16 cellular contexts compared by ENCODE assay signal in the genomic region with DNA sequence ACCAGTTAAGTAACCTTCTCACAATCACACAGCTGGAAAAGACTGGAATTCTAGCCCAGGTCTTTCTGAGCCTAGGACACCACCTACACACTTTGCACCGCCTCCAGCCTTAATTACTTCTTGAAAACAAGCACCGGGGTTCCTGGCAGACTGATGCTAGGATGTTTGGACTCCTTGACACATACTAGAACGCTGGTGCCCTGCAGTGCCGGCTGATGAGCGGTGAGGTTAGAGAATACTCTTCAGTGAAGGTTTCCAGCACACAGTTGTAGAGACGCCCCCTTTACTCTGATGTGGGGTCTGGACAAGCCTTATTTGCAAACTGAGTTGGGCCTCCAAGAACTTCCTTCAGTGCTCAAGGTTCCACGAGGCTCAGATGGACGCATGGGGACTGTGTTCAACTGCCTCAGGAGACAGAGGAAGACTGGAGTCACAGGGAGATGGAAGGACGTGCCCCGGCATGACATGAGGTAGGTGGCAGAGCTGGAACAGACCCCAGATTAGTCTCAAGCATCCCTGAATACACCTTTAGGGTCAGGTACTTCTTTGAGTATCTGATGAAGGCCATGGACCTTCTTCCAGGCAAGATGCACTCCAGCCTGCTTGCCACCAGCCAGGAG.
DNase-seq lines count a peak whose midpoint lies in the region; ATAC-seq and TF ChIP-seq lines count a peak whose summit lies in the region.
"Had no signal": no experiment of that assay in that cellular context is flagged by ENCODE, and none has a peak within 500 bp of the region (broad histone marks: within the 10 kb centered on the region; RNA-seq: fewer than 3 reads in every experiment).

No MANE protein-coding gene starts in this region.

- no peak overlapping the region for H3K4ac ChIP-seq in neuronal stem cell (ENCODE audit: low read length)

- WGBS in neuronal stem cell (ENCODE audit: extremely low coverage in 2 of 2, insufficient read length in 2 of 2, insufficient replicate concordance in 1 of 2), 2 donors: no CpG with 5 or more reads among the region's 10 CpGs

- no peak overlapping the region for H2AK5ac ChIP-seq in neuronal stem cell (ENCODE audit: low read depth, low read length)

- H3K27ac Mint-ChIP-seq in activated CD8-positive, alpha-beta T cell treated with anti-CD3 and anti-CD28 coated beads, Interleukin-2, amount 10 ng/mL, durations not matched to agents 7 days and 5 days: peak overlapping the region; percentile 11
- H3K27ac Mint-ChIP-seq in activated CD8-positive, alpha-beta T cell treated with anti-CD3 and anti-CD28 coated beads for 36 hours: no peak overlapping the region
- no peak overlapping the region for H3K27ac Mint-ChIP-seq in T-helper 2 cell treated with Interferon-gamma antibody and Interleukin-4, amounts not matched to agents 5 μg/mL and 100 μg/mL, for 36 hours
- H3K27ac Mint-ChIP-seq: CD14-positive monocyte had no signal

- no peak overlapping the region for H3K4me3 ChIP-seq in neuronal stem cell (ENCODE audit: low read length in 2 of 2)
- H3K4me3 ChIP-seq: PC-9 had no signal

- no peak overlapping the region for H4K8ac ChIP-seq in neuronal stem cell (ENCODE audit: low read depth, low read length)

- no peak overlapping the region for H3K23ac ChIP-seq in neuronal stem cell (ENCODE audit: low read depth, low read length, poor library complexity)

- CTCF ChIA-PET in activated CD8-positive, alpha-beta T cell treated with anti-CD3 and anti-CD28 coated beads, Interleukin-2, amount 10 ng/mL, durations not matched to agents 7 days and 5 days (lab: Charles Lee): no interaction called here
- CTCF ChIA-PET in activated CD8-positive, alpha-beta T cell treated with anti-CD3 and anti-CD28 coated beads for 36 hours (lab: Charles Lee): interaction anchor here (0.7 kb wide), 1 partner anchor 140 kb away, joined by 3 read pairs; no protein-coding TSS in a partner anchor

- no peak for ATAC-seq in activated CD8-positive, alpha-beta T cell treated with anti-CD3 and anti-CD28 coated beads, Interleukin-2, amount 10 ng/mL, durations not matched to agents 7 days and 5 days
- no peak for ATAC-seq in activated CD8-positive, alpha-beta T cell treated with anti-CD3 and anti-CD28 coated beads for 36 hours
- ATAC-seq in GM19463 (IDR thresholded peaks at IDR 0.05; ENCODE audit: unreplicated experiment): no peak

- no peaks in the 10 kb centered on the region for H3K27me3 Mint-ChIP-seq in activated CD8-positive, alpha-beta T cell treated with anti-CD3 and anti-CD28 coated beads, Interleukin-2, amount 10 ng/mL, durations not matched to agents 7 days and 5 days (ENCODE audit: low read depth)
- no peaks in the 10 kb centered on the region for H3K27me3 Mint-ChIP-seq in activated CD8-positive, alpha-beta T cell treated with anti-CD3 and anti-CD28 coated beads for 36 hours
- H3K27me3 Mint-ChIP-seq in T-helper 2 cell treated with Interferon-gamma antibody and Interleukin-4, amounts not matched to agents 5 μg/mL and 100 μg/mL, for 36 hours (ENCODE audit: low read depth): peaks cover 2% of the 10 kb centered on the region

- H2BK120ac ChIP-seq in neuronal stem cell (ENCODE audit: low read depth, low read length): no peak overlapping the region

- H3K9me3 ChIP-seq in neuronal stem cell (replicated peaks in 1 of 2; ENCODE audit: control insufficient read depth in 2 of 2, insufficient read depth in 1 of 2, low read depth in 1 of 2, low read length in 2 of 2): no peaks in the 10 kb centered on the region

- H2AFZ ChIP-seq in neuronal stem cell (ENCODE audit: low read length): no peak overlapping the region
- H2AFZ ChIP-seq: PC-9 had no signal

- H3K9ac ChIP-seq in neuronal stem cell (ENCODE audit: low read depth, low read length, poor library complexity): no peak overlapping the region

- no peak for DNase-seq in activated CD8-positive, alpha-beta T cell treated with anti-CD3 and anti-CD28 coated beads, Interleukin-2, amount 10 ng/mL, durations not matched to agents 7 days and 5 days
- no peak for DNase-seq in activated CD8-positive, alpha-beta T cell treated with anti-CD3 and anti-CD28 coated beads for 36 hours
- DNase-seq in neuronal stem cell (ENCODE audit: low spot score) (no peak), NCI-H2029 (lab: John Stamatoyannopoulos, UW) (no peak)
- DNase-seq in T-helper 2 cell treated with Interferon-gamma antibody and Interleukin-4, amounts not matched to agents 5 μg/mL and 100 μg/mL, for 36 hours (ENCODE audit: low spot score): no peak
- DNase-seq: 8988T, DMS79 treated with DMSO at 0.1 percent for 48 hours, H7, NCI-H1105, NCI-H2227 treated with DMSO at 0.1 percent for 48 hours, NCI-H524 treated with DMSO at 0.1 percent for 48 hours had no signal

- peaks cover 0 to 9% of the 10 kb centered on the region in 2 donors for H3K4me1 ChIP-seq in neuronal stem cell (ENCODE audit: control insufficient read depth in 2 of 2, insufficient read depth in 1 of 2, low read depth in 1 of 2, low read length in 2 of 2)

- no peak overlapping the region for H2BK5ac ChIP-seq in neuronal stem cell (ENCODE audit: low read length)

- H3K4me1 Mint-ChIP-seq in activated CD8-positive, alpha-beta T cell treated with anti-CD3 and anti-CD28 coated beads, Interleukin-2, amount 10 ng/mL, durations not matched to agents 7 days and 5 days (ENCODE audit: low read depth): no peaks in the 10 kb centered on the region
- H3K4me1 Mint-ChIP-seq in activated CD8-positive, alpha-beta T cell treated with anti-CD3 and anti-CD28 coated beads for 36 hours (ENCODE audit: low read depth): no peaks in the 10 kb centered on the region
- H3K4me1 Mint-ChIP-seq in T-helper 2 cell treated with Interferon-gamma antibody and Interleukin-4, amounts not matched to agents 5 μg/mL and 100 μg/mL, for 36 hours (ENCODE audit: low read depth): no peaks in the 10 kb centered on the region
- H3K4me1 Mint-ChIP-seq: CD14-positive monocyte had no signal

- peak overlapping the region; percentile 62 for H3K18ac ChIP-seq in neuronal stem cell (ENCODE audit: low read length)

- H3K27me3 ChIP-seq in neuronal stem cell (ENCODE audit: control insufficient read depth in 3 of 3, insufficient read depth in 3 of 3, low read depth in 1 of 3, low read length in 3 of 3): peaks cover 0 to 7% (median 0%) of the 10 kb centered on the region in 3 experiments

- H3K36me3 Mint-ChIP-seq in activated CD8-positive, alpha-beta T cell treated with anti-CD3 and anti-CD28 coated beads, Interleukin-2, amount 10 ng/mL, durations not matched to agents 7 days and 5 days (ENCODE audit: low read depth): no peaks in the 10 kb centered on the region
- no peaks in the 10 kb centered on the region for H3K36me3 Mint-ChIP-seq in activated CD8-positive, alpha-beta T cell treated with anti-CD3 and anti-CD28 coated beads for 36 hours (ENCODE audit: low read depth)
- no peaks in the 10 kb centered on the region for H3K36me3 Mint-ChIP-seq in T-helper 2 cell treated with Interferon-gamma antibody and Interleukin-4, amounts not matched to agents 5 μg/mL and 100 μg/mL, for 36 hours (ENCODE audit: low read depth)
- H3K36me3 Mint-ChIP-seq: CD14-positive monocyte had no signal

- H3K27ac ChIP-seq in cingulate gyrus (ENCODE audit: low read depth, low read length) (peak overlapping the region; percentile 2), neuronal stem cell (replicated peaks; ENCODE audit: low read length) (no peak overlapping the region), temporal lobe (ENCODE audit: low read depth, low read length) (peak overlapping the region; percentile 4)
- H3K27ac ChIP-seq: PC-9 had no signal

- POLR2A ChIA-PET in activated CD8-positive, alpha-beta T cell treated with anti-CD3 and anti-CD28 coated beads, Interleukin-2, amount 10 ng/mL, durations not matched to agents 7 days and 5 days (lab: Charles Lee): no interaction called here
- POLR2A ChIA-PET in activated CD8-positive, alpha-beta T cell treated with anti-CD3 and anti-CD28 coated beads for 36 hours (lab: Charles Lee): no interaction called here

- peaks cover 2% of the 10 kb centered on the region for H3K79me1 ChIP-seq in neuronal stem cell (ENCODE audit: low read depth, low read length)

- H2BK12ac ChIP-seq in neuronal stem cell (ENCODE audit: low read length): no peak overlapping the region

- no peak overlapping the region for H3K14ac ChIP-seq in neuronal stem cell (ENCODE audit: low read length)

- H4K91ac ChIP-seq in neuronal stem cell (ENCODE audit: low read depth, low read length, poor library complexity): no peak overlapping the region

- H3K9me3 Mint-ChIP-seq in activated CD8-positive, alpha-beta T cell treated with anti-CD3 and anti-CD28 coated beads, Interleukin-2, amount 10 ng/mL, durations not matched to agents 7 days and 5 days (ENCODE audit: insufficient read depth): no peaks in the 10 kb centered on the region
- H3K9me3 Mint-ChIP-seq in activated CD8-positive, alpha-beta T cell treated with anti-CD3 and anti-CD28 coated beads for 36 hours: no peaks in the 10 kb centered on the region
- H3K9me3 Mint-ChIP-seq in T-helper 2 cell treated with Interferon-gamma antibody and Interleukin-4, amounts not matched to agents 5 μg/mL and 100 μg/mL, for 36 hours: no peaks in the 10 kb centered on the region

- H2BK15ac ChIP-seq in neuronal stem cell (ENCODE audit: low read length): no peak overlapping the region

- TF ChIP-seq CTCF in activated CD8-positive, alpha-beta T cell treated with anti-CD3 and anti-CD28 coated beads for 36 hours (IDR thresholded peaks at IDR 0.05): no peak

- intact Hi-C loops in activated CD8-positive, alpha-beta T cell treated with anti-CD3 and anti-CD28 coated beads for 36 hours (cut with micrococcal nuclease): no loop called here

- no peaks in the 10 kb centered on the region for H3K36me3 ChIP-seq in neuronal stem cell (replicated peaks in 1 of 2; ENCODE audit: control insufficient read depth in 2 of 2, insufficient read depth in 2 of 2, low read length in 2 of 2)

- no peak overlapping the region for H3K4me3 Mint-ChIP-seq in activated CD8-positive, alpha-beta T cell treated with anti-CD3 and anti-CD28 coated beads, Interleukin-2, amount 10 ng/mL, durations not matched to agents 7 days and 5 days
- H3K4me3 Mint-ChIP-seq in activated CD8-positive, alpha-beta T cell treated with anti-CD3 and anti-CD28 coated beads for 36 hours: no peak overlapping the region
- H3K4me3 Mint-ChIP-seq in T-helper 2 cell treated with Interferon-gamma antibody and Interleukin-4, amounts not matched to agents 5 μg/mL and 100 μg/mL, for 36 hours: no peak overlapping the region
- H3K4me3 Mint-ChIP-seq: CD14-positive monocyte had no signal

- H3K4me2 ChIP-seq in neuronal stem cell (ENCODE audit: insufficient read depth, low read length, poor library complexity, severe bottlenecking): no peak overlapping the region
- H3K4me2 ChIP-seq: PC-9 had no signal
